Comparison of ENCODE assay signal across 12 cellular contexts in the genomic region with DNA sequence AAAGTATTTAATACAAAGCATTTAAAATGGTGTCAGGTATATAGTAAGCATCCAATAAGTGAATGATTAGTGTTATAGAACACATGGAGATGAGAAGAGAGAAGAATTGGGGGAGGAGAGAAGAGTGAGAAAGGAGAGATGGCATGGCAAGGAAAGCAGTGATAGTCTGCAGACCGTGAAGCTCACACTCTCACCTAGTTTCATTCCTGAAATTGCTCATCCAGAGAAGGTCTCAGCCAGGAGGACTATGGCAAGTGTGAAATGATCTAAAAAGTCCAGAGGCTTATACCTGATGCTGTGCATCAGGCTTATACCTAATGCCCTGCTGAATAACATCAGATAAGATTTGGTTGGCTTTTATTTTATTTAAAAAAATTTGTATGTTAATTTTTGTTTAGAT.
"Had no signal": no experiment of that assay in that cellular context is flagged by ENCODE, and none has a peak within 500 bp of the region (broad histone marks: within the 10 kb centered on the region; RNA-seq: fewer than 3 reads in every experiment).

No MANE protein-coding gene starts in this region.

- H3K4me1 Mint-ChIP-seq: memory B cell had no signal

- H3K4me3 Mint-ChIP-seq: activated T-cell treated with anti-CD3 and anti-CD28 coated beads, Interleukin-2, amount 50 U/mL, for 4 hours; memory B cell; natural killer cell treated with Interleukin-12 subunit alpha and Interleukin-12 subunit beta and Interleukin-15 and Interleukin-18, amount 100 ng/mL, for 72 hours had no signal

- H3K27ac Mint-ChIP-seq: activated naive CD4-positive, alpha-beta T cell treated with anti-CD3 and anti-CD28 coated beads, Interleukin-2, amount 50 U/mL, for 72 hours; memory B cell; natural killer cell treated with Interleukin-12 subunit alpha and Interleukin-12 subunit beta and Interleukin-15 and Interleukin-18, amount 100 ng/mL, for 72 hours had no signal

- H3K9me3 Mint-ChIP-seq: activated naive CD4-positive, alpha-beta T cell treated with anti-CD3 and anti-CD28 coated beads, Interleukin-2, amount 50 U/mL, for 72 hours; activated T-cell treated with anti-CD3 and anti-CD28 coated beads, Interleukin-2, amount 50 U/mL, for 4 hours; memory B cell; natural killer cell treated with Interleukin-12 subunit alpha and Interleukin-12 subunit beta and Interleukin-15 and Interleukin-18, amount 100 ng/mL, for 72 hours had no signal

- ATAC-seq: activated T-cell treated with anti-CD3 and anti-CD28 coated beads, Interleukin-2, amount 50 U/mL, for 4 hours; natural killer cell treated with Interleukin-12 subunit alpha and Interleukin-12 subunit beta and Interleukin-15 and Interleukin-18, amount 100 ng/mL, for 72 hours had no signal

- DNase-seq: activated CD4-positive, alpha-beta T cell treated with anti-CD3 and anti-CD28 coated beads, Interleukin-2, amount 50 U/mL, for 4 hours; activated CD4-positive, CD25-positive, alpha-beta regulatory T cell treated with anti-CD3 and anti-CD28 coated beads, Interleukin-2, amount 50 U/mL, for 72 hours; activated gamma-delta T cell; activated T-cell treated with anti-CD3 and anti-CD28 coated beads, Interleukin-2, amount 50 U/mL, for 4 hours; amniotic stem cell; colonic mucosa; hippocampal formation; left ventricle myocardium inferior; stimulated activated CD4-positive, alpha-beta T cell treated with anti-CD3 and anti-CD28 coated beads, Interleukin-1b, Interleukin-23, amount 100 ng/mL, for 48 hours had no signal
